Comparison of ENCODE assay signal across 17 cellular contexts in genomic region chr15:101153801-101154656, GRCh38.
"Had no signal": no experiment of that assay in that cellular context is flagged by ENCODE, and none has a peak within 500 bp of the region (broad histone marks: within the 10 kb centered on the region; RNA-seq: fewer than 3 reads in every experiment).

No MANE protein-coding gene starts in this region.

- H3K4me1 ChIP-seq: upper lobe of right lung had no signal

- H3K9me3 Mint-ChIP-seq: activated naive CD4-positive, alpha-beta T cell treated with anti-CD3 and anti-CD28 coated beads, Interleukin-2, amount 50 U/mL, for 72 hours; activated T-cell treated with anti-CD3 and anti-CD28 coated beads, Interleukin-2, amount 50 U/mL, for 4 hours; T-helper 1 cell treated with Interleukin-12 subunit alpha and Interleukin-12 subunit beta and Interleukin-4 antibody, amounts not matched to agents 30 μg/mL and 1 μg/mL, for 36 hours had no signal

- H3K4me3 Mint-ChIP-seq: activated T-cell treated with anti-CD3 and anti-CD28 coated beads, Interleukin-2, amount 50 U/mL, for 4 hours; T-helper 1 cell treated with Interleukin-12 subunit alpha and Interleukin-12 subunit beta and Interleukin-4 antibody, amounts not matched to agents 30 μg/mL and 1 μg/mL, for 36 hours had no signal

- H3K9me3 ChIP-seq: adrenal gland, heart left ventricle, thoracic aorta, upper lobe of right lung had no signal

- ATAC-seq: activated naive CD4-positive, alpha-beta T cell treated with anti-CD3 and anti-CD28 coated beads, Interleukin-2, amount 50 U/mL, for 72 hours; left lobe of liver; upper lobe of right lung had no signal

- H3K27ac Mint-ChIP-seq: activated naive CD4-positive, alpha-beta T cell treated with anti-CD3 and anti-CD28 coated beads, Interleukin-2, amount 50 U/mL, for 72 hours; progenitor cell of endocrine pancreas; T-helper 1 cell treated with Interleukin-12 subunit alpha and Interleukin-12 subunit beta and Interleukin-4 antibody, amounts not matched to agents 30 μg/mL and 1 μg/mL, for 36 hours had no signal

- H3K27me3 ChIP-seq: adrenal gland, heart left ventricle, upper lobe of right lung had no signal

- H3K36me3 ChIP-seq: adrenal gland, heart left ventricle, thoracic aorta, upper lobe of right lung had no signal

- DNase-seq: activated CD4-positive, alpha-beta T cell treated with anti-CD3 and anti-CD28 coated beads, Interleukin-2, amount 50 U/mL, for 1 hour; activated CD4-positive, CD25-positive, alpha-beta regulatory T cell treated with anti-CD3 and anti-CD28 coated beads, Interleukin-2, amount 50 U/mL, for 72 hours; activated CD8-positive, alpha-beta memory T cell treated with anti-CD3 and anti-CD28 coated beads, Interleukin-2, amount 50 U/mL, for 4 hours; activated gamma-delta T cell; activated T-cell treated with anti-CD3 and anti-CD28 coated beads, Interleukin-2, amount 50 U/mL, for 4 hours; adrenal gland; erythroblast; heart left ventricle; kidney; mammary epithelial cell; stimulated activated CD4-positive, alpha-beta T cell treated with anti-CD3 and anti-CD28 coated beads, Interleukin-2, amount 100 ng/mL, for 48 hours; upper lobe of right lung had no signal

- H3K4me3 ChIP-seq: adrenal gland, heart left ventricle, thoracic aorta, upper lobe of right lung had no signal

- H3K27ac ChIP-seq: adrenal gland, heart left ventricle, thoracic aorta, upper lobe of right lung had no signal

- H3K36me3 Mint-ChIP-seq: activated naive CD4-positive, alpha-beta T cell treated with anti-CD3 and anti-CD28 coated beads, Interleukin-2, amount 50 U/mL, for 72 hours had no signal
